Comparison of ENCODE assay signal across 2 cellular contexts in the genomic region with DNA sequence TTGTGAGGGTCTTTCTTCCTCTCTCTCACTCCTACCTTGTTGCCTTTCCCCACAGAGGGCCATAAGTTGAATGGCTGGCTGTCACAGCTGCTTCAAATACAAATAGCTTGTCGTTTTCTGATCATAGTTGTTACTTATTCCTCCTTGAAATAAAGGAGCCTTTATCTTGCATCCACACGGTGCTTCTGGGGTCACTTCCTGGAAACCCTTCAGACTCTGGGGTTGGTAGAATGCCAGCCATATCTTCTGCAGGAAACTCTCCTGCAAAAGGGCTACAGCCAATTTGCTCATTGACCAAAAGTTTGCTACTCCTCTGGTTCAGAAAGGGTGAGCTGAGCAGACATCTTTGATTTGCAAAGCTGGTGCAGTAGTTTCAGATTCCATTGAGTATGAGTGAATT.
TF ChIP-seq lines count a peak whose summit lies in the region.

No MANE protein-coding gene starts in this region.

TF ChIP-seq in HepG2, 621 proteins besides CTCF, POLR2A, EP300 and RAD21 (continued from another document):
- TF ChIP-seq, protein P1, sequence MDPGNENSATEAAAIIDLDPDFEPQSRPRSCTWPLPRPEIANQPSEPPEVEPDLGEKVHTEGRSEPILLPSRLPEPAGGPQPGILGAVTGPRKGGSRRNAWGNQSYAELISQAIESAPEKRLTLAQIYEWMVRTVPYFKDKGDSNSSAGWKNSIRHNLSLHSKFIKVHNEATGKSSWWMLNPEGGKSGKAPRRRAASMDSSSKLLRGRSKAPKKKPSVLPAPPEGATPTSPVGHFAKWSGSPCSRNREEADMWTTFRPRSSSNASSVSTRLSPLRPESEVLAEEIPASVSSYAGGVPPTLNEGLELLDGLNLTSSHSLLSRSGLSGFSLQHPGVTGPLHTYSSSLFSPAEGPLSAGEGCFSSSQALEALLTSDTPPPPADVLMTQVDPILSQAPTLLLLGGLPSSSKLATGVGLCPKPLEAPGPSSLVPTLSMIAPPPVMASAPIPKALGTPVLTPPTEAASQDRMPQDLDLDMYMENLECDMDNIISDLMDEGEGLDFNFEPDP (CRISPR knock-in tag; conservative IDR thresholded peaks at IDR 0.05), result no peak
- TF ChIP-seq SIN3A (IDR thresholded peaks at IDR 0.05; ENCODE audit: borderline replicate concordance, low read depth, low read length), result no peak
- no peak for TF ChIP-seq ZNF839 (CRISPR knock-in tag; IDR thresholded peaks at IDR 0.05; ENCODE audit: borderline replicate concordance)
- TF ChIP-seq, protein P2, sequence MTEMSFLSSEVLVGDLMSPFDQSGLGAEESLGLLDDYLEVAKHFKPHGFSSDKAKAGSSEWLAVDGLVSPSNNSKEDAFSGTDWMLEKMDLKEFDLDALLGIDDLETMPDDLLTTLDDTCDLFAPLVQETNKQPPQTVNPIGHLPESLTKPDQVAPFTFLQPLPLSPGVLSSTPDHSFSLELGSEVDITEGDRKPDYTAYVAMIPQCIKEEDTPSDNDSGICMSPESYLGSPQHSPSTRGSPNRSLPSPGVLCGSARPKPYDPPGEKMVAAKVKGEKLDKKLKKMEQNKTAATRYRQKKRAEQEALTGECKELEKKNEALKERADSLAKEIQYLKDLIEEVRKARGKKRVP (CRISPR knock-in tag; IDR thresholded peaks at IDR 0.05), result no peak
- TF ChIP-seq ZNF432 (CRISPR knock-in tag; IDR thresholded peaks at IDR 0.05; ENCODE audit: borderline replicate concordance), result no peak

TF ChIP-seq in GM23338, 12 proteins besides CTCF, POLR2A, EP300 and RAD21 (continued from another document):
- TF ChIP-seq, protein P3, sequence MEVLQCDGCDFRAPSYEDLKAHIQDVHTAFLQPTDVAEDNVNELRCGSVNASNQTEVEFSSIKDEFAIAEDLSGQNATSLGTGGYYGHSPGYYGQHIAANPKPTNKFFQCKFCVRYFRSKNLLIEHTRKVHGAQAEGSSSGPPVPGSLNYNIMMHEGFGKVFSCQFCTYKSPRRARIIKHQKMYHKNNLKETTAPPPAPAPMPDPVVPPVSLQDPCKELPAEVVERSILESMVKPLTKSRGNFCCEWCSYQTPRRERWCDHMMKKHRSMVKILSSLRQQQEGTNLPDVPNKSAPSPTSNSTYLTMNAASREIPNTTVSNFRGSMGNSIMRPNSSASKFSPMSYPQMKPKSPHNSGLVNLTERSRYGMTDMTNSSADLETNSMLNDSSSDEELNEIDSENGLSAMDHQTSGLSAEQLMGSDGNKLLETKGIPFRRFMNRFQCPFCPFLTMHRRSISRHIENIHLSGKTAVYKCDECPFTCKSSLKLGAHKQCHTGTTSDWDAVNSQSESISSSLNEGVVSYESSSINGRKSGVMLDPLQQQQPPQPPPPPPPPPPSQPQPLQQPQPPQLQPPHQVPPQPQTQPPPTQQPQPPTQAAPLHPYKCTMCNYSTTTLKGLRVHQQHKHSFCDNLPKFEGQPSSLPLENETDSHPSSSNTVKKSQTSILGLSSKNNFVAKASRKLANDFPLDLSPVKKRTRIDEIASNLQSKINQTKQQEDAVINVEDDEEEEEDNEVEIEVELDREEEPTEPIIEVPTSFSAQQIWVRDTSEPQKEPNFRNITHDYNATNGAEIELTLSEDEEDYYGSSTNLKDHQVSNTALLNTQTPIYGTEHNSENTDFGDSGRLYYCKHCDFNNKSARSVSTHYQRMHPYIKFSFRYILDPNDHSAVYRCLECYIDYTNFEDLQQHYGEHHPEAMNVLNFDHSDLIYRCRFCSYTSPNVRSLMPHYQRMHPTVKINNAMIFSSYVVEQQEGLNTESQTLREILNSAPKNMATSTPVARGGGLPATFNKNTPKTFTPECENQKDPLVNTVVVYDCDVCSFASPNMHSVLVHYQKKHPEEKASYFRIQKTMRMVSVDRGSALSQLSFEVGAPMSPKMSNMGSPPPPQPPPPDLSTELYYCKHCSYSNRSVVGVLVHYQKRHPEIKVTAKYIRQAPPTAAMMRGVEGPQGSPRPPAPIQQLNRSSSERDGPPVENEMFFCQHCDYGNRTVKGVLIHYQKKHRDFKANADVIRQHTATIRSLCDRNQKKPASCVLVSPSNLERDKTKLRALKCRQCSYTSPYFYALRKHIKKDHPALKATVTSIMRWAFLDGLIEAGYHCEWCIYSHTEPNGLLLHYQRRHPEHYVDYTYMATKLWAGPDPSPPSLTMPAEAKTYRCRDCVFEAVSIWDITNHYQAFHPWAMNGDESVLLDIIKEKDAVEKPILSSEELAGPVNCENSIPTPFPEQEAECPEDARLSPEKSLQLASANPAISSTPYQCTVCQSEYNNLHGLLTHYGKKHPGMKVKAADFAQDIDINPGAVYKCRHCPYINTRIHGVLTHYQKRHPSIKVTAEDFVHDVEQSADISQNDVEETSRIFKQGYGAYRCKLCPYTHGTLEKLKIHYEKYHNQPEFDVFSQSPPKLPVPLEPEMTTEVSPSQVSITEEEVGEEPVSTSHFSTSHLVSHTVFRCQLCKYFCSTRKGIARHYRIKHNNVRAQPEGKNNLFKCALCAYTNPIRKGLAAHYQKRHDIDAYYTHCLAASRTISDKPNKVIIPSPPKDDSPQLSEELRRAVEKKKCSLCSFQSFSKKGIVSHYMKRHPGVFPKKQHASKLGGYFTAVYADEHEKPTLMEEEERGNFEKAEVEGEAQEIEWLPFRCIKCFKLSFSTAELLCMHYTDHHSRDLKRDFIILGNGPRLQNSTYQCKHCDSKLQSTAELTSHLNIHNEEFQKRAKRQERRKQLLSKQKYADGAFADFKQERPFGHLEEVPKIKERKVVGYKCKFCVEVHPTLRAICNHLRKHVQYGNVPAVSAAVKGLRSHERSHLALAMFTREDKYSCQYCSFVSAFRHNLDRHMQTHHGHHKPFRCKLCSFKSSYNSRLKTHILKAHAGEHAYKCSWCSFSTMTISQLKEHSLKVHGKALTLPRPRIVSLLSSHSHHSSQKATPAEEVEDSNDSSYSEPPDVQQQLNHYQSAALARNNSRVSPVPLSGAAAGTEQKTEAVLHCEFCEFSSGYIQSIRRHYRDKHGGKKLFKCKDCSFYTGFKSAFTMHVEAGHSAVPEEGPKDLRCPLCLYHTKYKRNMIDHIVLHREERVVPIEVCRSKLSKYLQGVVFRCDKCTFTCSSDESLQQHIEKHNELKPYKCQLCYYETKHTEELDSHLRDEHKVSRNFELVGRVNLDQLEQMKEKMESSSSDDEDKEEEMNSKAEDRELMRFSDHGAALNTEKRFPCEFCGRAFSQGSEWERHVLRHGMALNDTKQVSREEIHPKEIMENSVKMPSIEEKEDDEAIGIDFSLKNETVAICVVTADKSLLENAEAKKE (CRISPR knock-in tag; IDR thresholded peaks at IDR 0.05), result no peak
- TF ChIP-seq, protein P4, sequence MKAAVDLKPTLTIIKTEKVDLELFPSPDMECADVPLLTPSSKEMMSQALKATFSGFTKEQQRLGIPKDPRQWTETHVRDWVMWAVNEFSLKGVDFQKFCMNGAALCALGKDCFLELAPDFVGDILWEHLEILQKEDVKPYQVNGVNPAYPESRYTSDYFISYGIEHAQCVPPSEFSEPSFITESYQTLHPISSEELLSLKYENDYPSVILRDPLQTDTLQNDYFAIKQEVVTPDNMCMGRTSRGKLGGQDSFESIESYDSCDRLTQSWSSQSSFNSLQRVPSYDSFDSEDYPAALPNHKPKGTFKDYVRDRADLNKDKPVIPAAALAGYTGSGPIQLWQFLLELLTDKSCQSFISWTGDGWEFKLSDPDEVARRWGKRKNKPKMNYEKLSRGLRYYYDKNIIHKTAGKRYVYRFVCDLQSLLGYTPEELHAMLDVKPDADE (IDR thresholded peaks at IDR 0.05), result no peak
- no peak for TF ChIP-seq STAT1 (IDR thresholded peaks at IDR 0.05; ENCODE audit: unreplicated experiment)
- no peak for TF ChIP-seq ZNF114 (CRISPR knock-in tag; IDR thresholded peaks at IDR 0.05)
- no peak for TF ChIP-seq EZH2 (IDR thresholded peaks at IDR 0.05; ENCODE audit: low read depth, unreplicated experiment)
- TF ChIP-seq, protein P5, sequence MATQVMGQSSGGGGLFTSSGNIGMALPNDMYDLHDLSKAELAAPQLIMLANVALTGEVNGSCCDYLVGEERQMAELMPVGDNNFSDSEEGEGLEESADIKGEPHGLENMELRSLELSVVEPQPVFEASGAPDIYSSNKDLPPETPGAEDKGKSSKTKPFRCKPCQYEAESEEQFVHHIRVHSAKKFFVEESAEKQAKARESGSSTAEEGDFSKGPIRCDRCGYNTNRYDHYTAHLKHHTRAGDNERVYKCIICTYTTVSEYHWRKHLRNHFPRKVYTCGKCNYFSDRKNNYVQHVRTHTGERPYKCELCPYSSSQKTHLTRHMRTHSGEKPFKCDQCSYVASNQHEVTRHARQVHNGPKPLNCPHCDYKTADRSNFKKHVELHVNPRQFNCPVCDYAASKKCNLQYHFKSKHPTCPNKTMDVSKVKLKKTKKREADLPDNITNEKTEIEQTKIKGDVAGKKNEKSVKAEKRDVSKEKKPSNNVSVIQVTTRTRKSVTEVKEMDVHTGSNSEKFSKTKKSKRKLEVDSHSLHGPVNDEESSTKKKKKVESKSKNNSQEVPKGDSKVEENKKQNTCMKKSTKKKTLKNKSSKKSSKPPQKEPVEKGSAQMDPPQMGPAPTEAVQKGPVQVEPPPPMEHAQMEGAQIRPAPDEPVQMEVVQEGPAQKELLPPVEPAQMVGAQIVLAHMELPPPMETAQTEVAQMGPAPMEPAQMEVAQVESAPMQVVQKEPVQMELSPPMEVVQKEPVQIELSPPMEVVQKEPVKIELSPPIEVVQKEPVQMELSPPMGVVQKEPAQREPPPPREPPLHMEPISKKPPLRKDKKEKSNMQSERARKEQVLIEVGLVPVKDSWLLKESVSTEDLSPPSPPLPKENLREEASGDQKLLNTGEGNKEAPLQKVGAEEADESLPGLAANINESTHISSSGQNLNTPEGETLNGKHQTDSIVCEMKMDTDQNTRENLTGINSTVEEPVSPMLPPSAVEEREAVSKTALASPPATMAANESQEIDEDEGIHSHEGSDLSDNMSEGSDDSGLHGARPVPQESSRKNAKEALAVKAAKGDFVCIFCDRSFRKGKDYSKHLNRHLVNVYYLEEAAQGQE (IDR thresholded peaks at IDR 0.05; ENCODE audit: unreplicated experiment), result no peak
TF ChIP-seq in GM23338: peak in this region for 0.
